In the genomic region with DNA sequence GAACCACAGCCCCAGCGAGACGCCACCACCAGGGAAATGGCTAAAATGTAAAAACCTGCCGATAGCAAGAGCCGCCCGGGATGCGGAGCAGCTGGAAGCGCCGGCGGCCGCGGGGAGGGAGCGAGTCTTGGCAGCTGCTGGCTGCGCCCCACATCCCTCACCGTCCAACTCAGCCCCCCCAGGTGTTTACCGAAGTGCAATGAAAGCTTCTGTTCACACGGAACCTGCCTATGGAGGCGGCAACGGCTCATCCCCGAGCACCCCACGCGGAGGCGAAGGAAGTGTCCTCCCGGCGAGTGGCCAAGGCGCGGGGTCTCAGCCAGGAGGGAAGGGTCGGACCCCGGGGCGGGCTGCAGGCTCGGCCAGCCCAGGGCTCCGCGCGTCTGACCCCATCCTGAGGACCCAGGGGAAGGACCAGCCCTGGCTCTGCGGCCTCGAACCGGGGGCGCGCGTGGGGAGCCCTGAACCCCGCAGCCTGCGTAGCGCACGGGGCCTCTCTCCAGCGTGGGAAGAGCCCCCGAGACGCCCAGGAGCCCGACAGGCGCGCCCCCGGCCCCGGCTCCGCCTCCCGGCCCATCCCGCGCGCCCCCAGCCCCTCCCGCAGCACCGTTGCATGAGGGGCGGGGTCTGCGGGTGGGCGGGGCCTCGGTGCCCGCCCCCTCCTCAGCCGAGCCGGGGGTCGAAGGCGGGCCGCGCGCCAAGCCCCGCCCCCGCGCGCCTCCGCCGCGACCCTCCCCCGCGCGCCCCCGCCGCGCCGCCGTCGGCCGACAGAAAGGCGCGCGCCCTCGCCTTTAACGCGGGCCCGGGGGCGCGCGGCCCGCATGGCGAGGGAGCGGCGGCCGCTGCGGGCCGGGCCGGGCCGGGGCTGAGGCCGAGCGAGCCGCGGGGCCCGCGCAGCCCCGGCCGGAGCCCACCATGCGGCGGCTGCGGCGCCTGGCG, we compare ENCODE assay signal across 8 cellular contexts. TPM values are rescaled to one million over a fixed set of nuclear protein-coding genes. Genes with fewer than 3 reads are reported as not detected.
DNase-seq lines count a peak whose midpoint lies in the region; TF ChIP-seq lines count a peak whose summit lies in the region.

A gene (plus strand): TSS at position 822 of the 939 bp plus-strand sequence. CDS start 94 bp downstream, at position 916.

- H3K27me3 ChIP-seq in breast epithelium = no peaks in the 10 kb centered on the region
- peaks cover 4% of the 10 kb centered on the region for H3K27me3 ChIP-seq in fibroblast of lung (ENCODE audit: control insufficient read depth, insufficient read depth, low read length)
- no peaks in the 10 kb centered on the region for H3K27me3 ChIP-seq in ovary

- DNase-seq in breast epithelium (ENCODE audit: low spot score in 2 of 2) (no peak), MCF 10A (ENCODE audit: unreplicated experiment) (no peak), SK-MEL-5 (ENCODE audit: low read depth, low spot score) (peak; percentile 44), fibroblast of lung (ENCODE audit: low read depth in 2 of 2) (no peak), ovary (peak in 2 of 5 donors; percentile 55 to 67), activated gamma-delta T cell (lab: John Stamatoyannopoulos, UW) (no peak), NCI-H226 (no peak), SKM-1 treated with dmso at 0.1 percent for 144 hours (lab: John Stamatoyannopoulos, UW; ENCODE audit: unreplicated experiment) (no peak)

- H3K27me3 Mint-ChIP-seq in MCF 10A (ENCODE audit: insufficient read depth, unreplicated experiment) = peaks cover 10% of the 10 kb centered on the region

- H2AFZ ChIP-seq in fibroblast of lung (ENCODE audit: low read length) = no peak within 1 kb of the TSS

- no peaks in the 10 kb centered on the region for H3K9me3 Mint-ChIP-seq in MCF 10A (ENCODE audit: unreplicated experiment)

- CTCF ChIA-PET in MCF 10A (lab: Yijun Ruan, JAX) = no interaction called here

- H3K27ac ChIP-seq in breast epithelium (peak within 1 kb of the TSS in 1 of 2 donors; percentile 7), fibroblast of lung (ENCODE audit: insufficient read depth, low read length) (no peak within 1 kb of the TSS), ovary (peak within 1 kb of the TSS; percentile 20 to 21)

- no peak for TF ChIP-seq EP300 in ovary (IDR thresholded peaks at IDR 0.05)

- H3K4me2 ChIP-seq in fibroblast of lung (ENCODE audit: extremely low read depth, insufficient read depth, low read length) = peak within 1 kb of the TSS; percentile 13

- no TSS peak for BruUV-seq in MCF 10A (replicated peaks; lab: Mats Ljungman, UMichigan)

- H3K9me3 ChIP-seq in breast epithelium = no peaks in the 10 kb centered on the region
- no peaks in the 10 kb centered on the region for H3K9me3 ChIP-seq in fibroblast of lung (ENCODE audit: control insufficient read depth, insufficient read depth, low read depth, low read length)
- H3K9me3 ChIP-seq in ovary = no peaks in the 10 kb centered on the region

- in situ Hi-C loops in SK-MEL-5 (cut with HindIII; ENCODE audit: low pct_unique_long_range_greater_than_20kb, low sequenced_read_pairs) = no loop called here

- intact Hi-C loops in breast epithelium (cut with DNase I; ENCODE audit: low total_unique reads) = no loop called here
- intact Hi-C loops in MCF 10A (cut with micrococcal nuclease) = no loop called here
- intact Hi-C loops in ovary (cut with DNase I) = no loop called here

- no peaks in the 10 kb centered on the region for H3K4me1 ChIP-seq in breast epithelium
- no peaks in the 10 kb centered on the region for H3K4me1 ChIP-seq in fibroblast of lung (ENCODE audit: control insufficient read depth, extremely low read depth, insufficient read depth, low read length)
- H3K4me1 ChIP-seq in ovary (ENCODE audit: insufficient read depth) = peaks cover 6% of the 10 kb centered on the region

- 1 to 2% (median 1%) methylated on average over 59 to 118 of the region's 119 CpGs for WGBS in ovary, 3 donors

- H3K4me3 ChIP-seq in breast epithelium (peak within 1 kb of the TSS; percentile 45 to 78 (median 65)), fibroblast of lung (replicated peaks in 1 of 4; ENCODE audit: control extremely low read depth in 1 of 4, insufficient read depth in 1 of 4, low read depth in 3 of 4, low read length in 4 of 4) (peak within 1 kb of the TSS in 2 of 4 experiments; percentile 8 to 25), ovary (peak within 1 kb of the TSS; percentile 51)

- no peaks in the 10 kb centered on the region for H3K4me1 Mint-ChIP-seq in MCF 10A (ENCODE audit: insufficient read depth, unreplicated experiment)

- POLR2A ChIA-PET in MCF 10A (lab: Yijun Ruan, JAX) = interaction anchor here (1.6 kb wide), 1 partner anchor 15 kb away, joined by 3 read pairs; no protein-coding TSS in a partner anchor

- H3K36me3 Mint-ChIP-seq in MCF 10A (ENCODE audit: insufficient read depth, unreplicated experiment) = no peaks in the 10 kb centered on the region

- no peak within 1 kb of the TSS for H3K27ac Mint-ChIP-seq in MCF 10A (ENCODE audit: low read depth, unreplicated experiment)

- H3K36me3 ChIP-seq in breast epithelium (no peaks in the 10 kb centered on the region), fibroblast of lung (ENCODE audit: control insufficient read depth, insufficient read depth, low read length) (no peaks in the 10 kb centered on the region), ovary (no peaks in the 10 kb centered on the region)

- TF ChIP-seq CTCF in breast epithelium (IDR thresholded peaks at IDR 0.05) (no peak), MCF 10A (IDR thresholded peaks at IDR 0.05; ENCODE audit: unreplicated experiment) (no peak), fibroblast of lung (conservative IDR thresholded peaks at IDR 0.05 in 1 of 2, IDR thresholded peaks at IDR 0.05 in 1 of 2; ENCODE audit: low read depth in 1 of 2, low read length in 2 of 2) (no peak), ovary (IDR thresholded peaks at IDR 0.05) (no peak)

- H3K4me3 Mint-ChIP-seq in MCF 10A (ENCODE audit: unreplicated experiment) = no peak within 1 kb of the TSS

- H3K79me2 ChIP-seq in fibroblast of lung (ENCODE audit: control insufficient read depth, insufficient read depth, low read length) = no peaks in the 10 kb centered on the region

- H3K9ac ChIP-seq in fibroblast of lung (ENCODE audit: insufficient read depth, low read length) = no peak within 1 kb of the TSS

- H4K20me1 ChIP-seq in fibroblast of lung (ENCODE audit: control insufficient read depth, extremely low read depth, insufficient read depth, low read length) = no peaks in the 10 kb centered on the region

- TF ChIP-seq POLR2A in breast epithelium (IDR thresholded peaks at IDR 0.05) (no peak), ovary (IDR thresholded peaks at IDR 0.05) (no peak)

RNA-seq across cellular contexts. Expression of the gene that starts here (rescaled TPM):
- 1 to 10 TPM; 4.8 to 8.2 (median 5.6) TPM for total RNA-seq in breast epithelium
- not detected in 2 replicates for total RNA-seq in MCF 10A (2022)
- total RNA-seq in SK-MEL-5 (2014; rRNA removed; shearing (Covaris generic)) = 42.0 and 45.6 TPM in 2 replicates
- polyA plus RNA-seq in SK-MEL-5 (2015; cell fraction: cytosol; rRNA removed) = 43.9 and 50.5 TPM in 2 replicates
- 65.7 and 66.9 TPM in 2 replicates for polyA plus RNA-seq in SK-MEL-5 (2015; cell fraction: nucleus; rRNA removed)
- total RNA-seq in fibroblast of lung = 0.33 and 0.77 TPM in 2 replicates
- 0.16 and 0.34 TPM in 2 replicates for polyA plus RNA-seq in fibroblast of lung
- 0.40 and 0.95 TPM in 2 replicates for polyA plus RNA-seq in fibroblast of lung (2012)
- 0.30 TPM in 1 of 2 replicates, not detected in the other for polyA minus RNA-seq in fibroblast of lung (ENCODE audit: low replicate concordance)
- total RNA-seq in ovary = 10 to 100 TPM in 5 of 7 donors, 1 to 10 TPM in 2; 5.2 to 23.4 (median 13.1) TPM
- polyA plus RNA-seq in ovary = 10 to 100 TPM in 1 of 2 donors, 1 to 10 TPM in 1; 2.9 to 15.0 TPM
